7 cellular contexts compared by ENCODE assay signal in genomic region chr19:41376241-41376997, GRCh38. TPM values are rescaled to one million over a fixed set of nuclear protein-coding genes. Genes with fewer than 3 reads are reported as not detected.
DNase-seq lines count a peak whose midpoint lies in the region; ATAC-seq and TF ChIP-seq lines count a peak whose summit lies in the region.

Gene TMEM91, plus strand, starts transcription at chr19:41376533. Its CDS starts 1,777 bp downstream, at chr19:41378310.

- peak within 1 kb of the TSS; percentile 67 for H3K4me3 Mint-ChIP-seq in HFFc6
- H3K4me3 Mint-ChIP-seq in activated CD4-positive, alpha-beta memory T cell treated with anti-CD3 and anti-CD28 coated beads for 36 hours: peak within 1 kb of the TSS; percentile 65

- TF ChIP-seq CTCF in HFFc6 (IDR thresholded peaks at IDR 0.05) (no peak), fibroblast of mammary gland (conservative IDR thresholded peaks at IDR 0.05; ENCODE audit: control insufficient read depth, insufficient read depth, low read depth, low read length) (no peak), neural cell (IDR thresholded peaks at IDR 0.05; ENCODE audit: poor library complexity, severe bottlenecking) (no peak)

- TF ChIP-seq RAD21 in neural cell (conservative IDR thresholded peaks at IDR 0.05): no peak

- POLR2A ChIA-PET in activated CD4-positive, alpha-beta memory T cell treated with anti-CD3 and anti-CD28 coated beads for 36 hours (lab: Charles Lee): no interaction called here

- CTCF ChIA-PET in activated CD4-positive, alpha-beta memory T cell treated with anti-CD3 and anti-CD28 coated beads for 36 hours (lab: Charles Lee): no interaction called here

- H3K79me2 ChIP-seq in neural cell (replicated peaks; ENCODE audit: insufficient read depth, low read length): no peaks in the 10 kb centered on the region

- peak within 1 kb of the TSS; percentile 16 for H3K27ac ChIP-seq in neural cell (ENCODE audit: low read length)

- H3K4me1 Mint-ChIP-seq in HFFc6 (ENCODE audit: low read depth): peaks cover 41% of the 10 kb centered on the region
- peaks cover 13% of the 10 kb centered on the region for H3K4me1 Mint-ChIP-seq in activated CD4-positive, alpha-beta memory T cell treated with anti-CD3 and anti-CD28 coated beads for 36 hours (ENCODE audit: low read depth)

- H3K27me3 ChIP-seq in neural cell (ENCODE audit: insufficient read depth, low read depth, low read length): no peaks in the 10 kb centered on the region

- H3K9me2 ChIP-seq in neural cell (ENCODE audit: insufficient read depth, low read length): no peaks in the 10 kb centered on the region

- H3K4me2 ChIP-seq in neural cell (ENCODE audit: low read length): peak within 1 kb of the TSS; percentile 30

- intact Hi-C loops in activated CD4-positive, alpha-beta memory T cell treated with anti-CD3 and anti-CD28 coated beads for 36 hours (cut with micrococcal nuclease): no loop called here

- peak within 1 kb of the TSS; percentile 60 for H3K9ac ChIP-seq in neural cell (ENCODE audit: low read length)

- peak within 1 kb of the TSS; percentile 14 for H2AFZ ChIP-seq in neural cell (ENCODE audit: low read depth, low read length)

- no peak for TF ChIP-seq EP300 in neural cell (conservative IDR thresholded peaks at IDR 0.05; ENCODE audit: poor library complexity, severe bottlenecking)

- no peaks in the 10 kb centered on the region for H3K9me3 Mint-ChIP-seq in HFFc6
- no peaks in the 10 kb centered on the region for H3K9me3 Mint-ChIP-seq in activated CD4-positive, alpha-beta memory T cell treated with anti-CD3 and anti-CD28 coated beads for 36 hours

- DNase-seq in HFFc6: no peak
- DNase-seq in activated CD4-positive, alpha-beta memory T cell treated with anti-CD3 and anti-CD28 coated beads for 36 hours: no peak
- DNase-seq in fibroblast of mammary gland (ENCODE audit: low read depth): peak; percentile 41
- no peak for DNase-seq in 8988T

- H4K20me1 ChIP-seq in neural cell (ENCODE audit: insufficient read depth): no peaks in the 10 kb centered on the region

- H3F3A ChIP-seq in neural cell (ENCODE audit: insufficient read depth, low read length, poor library complexity, severe bottlenecking): no peaks in the 10 kb centered on the region

- no peaks in the 10 kb centered on the region for H3K9me3 ChIP-seq in neural cell (ENCODE audit: low read length)

- peaks cover 2% of the 10 kb centered on the region for H3K27me3 Mint-ChIP-seq in HFFc6 (ENCODE audit: insufficient read depth)
- no peaks in the 10 kb centered on the region for H3K27me3 Mint-ChIP-seq in activated CD4-positive, alpha-beta memory T cell treated with anti-CD3 and anti-CD28 coated beads for 36 hours

- no peak within 1 kb of the TSS for H3K27ac Mint-ChIP-seq in HFFc6
- no peak within 1 kb of the TSS for H3K27ac Mint-ChIP-seq in activated CD4-positive, alpha-beta memory T cell treated with anti-CD3 and anti-CD28 coated beads for 36 hours

- H3K4me3 ChIP-seq in fibroblast of mammary gland (ENCODE audit: control insufficient read depth, low read depth, low read length): peak within 1 kb of the TSS; percentile 62
- H3K4me3 ChIP-seq in neural cell (ENCODE audit: low read length): peak within 1 kb of the TSS; percentile 67

- H3K36me3 Mint-ChIP-seq in HFFc6 (ENCODE audit: low read depth): no peaks in the 10 kb centered on the region
- H3K36me3 Mint-ChIP-seq in activated CD4-positive, alpha-beta memory T cell treated with anti-CD3 and anti-CD28 coated beads for 36 hours: no peaks in the 10 kb centered on the region

- ATAC-seq in HG03469 (IDR thresholded peaks at IDR 0.05; ENCODE audit: unreplicated experiment): no peak
- no peak for ATAC-seq in HG03432 (IDR thresholded peaks at IDR 0.05; ENCODE audit: unreplicated experiment)

- no peaks in the 10 kb centered on the region for H3K36me3 ChIP-seq in neural cell (ENCODE audit: insufficient read depth, low read length)

TF ChIP-seq in neural cell, 6 proteins besides CTCF, POLR2A, EP300 and RAD21:
- no peak for TF ChIP-seq MXI1 (conservative IDR thresholded peaks at IDR 0.05; ENCODE audit: poor library complexity, severe bottlenecking)
- no peak for TF ChIP-seq SMC3 (conservative IDR thresholded peaks at IDR 0.05; ENCODE audit: poor library complexity)
- TF ChIP-seq POLR2AphosphoS5 (IDR thresholded peaks at IDR 0.05): no peak
- TF ChIP-seq TAF1 (IDR thresholded peaks at IDR 0.05; ENCODE audit: low read depth): no peak
- TF ChIP-seq REST (IDR thresholded peaks at IDR 0.05; ENCODE audit: borderline replicate concordance): no peak
- no peak for TF ChIP-seq EZH2 (IDR thresholded peaks at IDR 0.05; ENCODE audit: borderline replicate concordance, insufficient read depth, low read length, poor library complexity, severe bottlenecking)
TF ChIP-seq in neural cell: peak in this region for 0.

RNA-seq across cellular contexts. Expression of gene TMEM91, which starts in this region (rescaled TPM):
- 1 to 10 TPM; 1.4 to 2.6 (median 1.7) TPM for total RNA-seq in HFFc6 (2021; fragmentation: NEBNext Ultra II Directional; extraction: Animal tissue kit (Norgen Biotek cat#: 25700))
- total RNA-seq in activated CD4-positive, alpha-beta memory T cell treated with anti-CD3 and anti-CD28 coated beads for 36 hours: 1 to 10 TPM; 4.5 to 4.6 TPM
- polyA plus RNA-seq in neural cell: 22.1 and 24.4 TPM in 2 replicates
- polyA minus RNA-seq in neural cell: 7.5 and 9.5 TPM in 2 replicates
